9 cellular contexts compared by ENCODE assay signal in genomic region chrX:13937370-13938052, GRCh38.
DNase-seq lines count a peak whose midpoint lies in the region; ATAC-seq, FAIRE-seq and TF ChIP-seq lines count a peak whose summit lies in the region.
"Had no signal": no experiment of that assay in that cellular context is flagged by ENCODE, and none has a peak within 500 bp of the region (broad histone marks: within the 10 kb centered on the region; RNA-seq: fewer than 3 reads in every experiment).

No MANE protein-coding gene starts in this region.

- no peak overlapping the region for H3K56ac ChIP-seq in IMR-90 (ENCODE audit: extremely low read depth, insufficient read depth, low read length)

- H3K27ac ChIP-seq in C4-2B (peak overlapping the region; percentile 59), IMR-90 (ENCODE audit: insufficient read depth, low read length) (no peak overlapping the region), right lobe of liver (no peak overlapping the region), tibial artery (no peak overlapping the region)

- no peak overlapping the region for H3K18ac ChIP-seq in IMR-90 (ENCODE audit: low read depth, low read length)

- no peak overlapping the region for H2BK5ac ChIP-seq in IMR-90 (ENCODE audit: low read depth, low read length, poor library complexity, severe bottlenecking)

- peak overlapping the region; percentile 67 for H3K4me2 ChIP-seq in IMR-90 (ENCODE audit: low read depth, low read length)

- TF ChIP-seq RAD21 in IMR-90 (IDR thresholded peaks at IDR 0.05; ENCODE audit: low read length): no peak

- in situ Hi-C loops in IMR-90 (cut with MboI; ENCODE audit: low sequenced_read_pairs): no loop called here

- CTCF ChIA-PET in IMR-90 (lab: Yijun Ruan, JAX): no interaction called here

- TF ChIP-seq CTCF in C4-2B (conservative IDR thresholded peaks at IDR 0.05) (no peak), IMR-90 (conservative IDR thresholded peaks at IDR 0.05; ENCODE audit: low read depth, low read length) (no peak), bronchial epithelial cell (IDR thresholded peaks at IDR 0.05; ENCODE audit: insufficient read depth, low read length, severe bottlenecking) (no peak), right lobe of liver (IDR thresholded peaks at IDR 0.05) (no peak), tibial artery (IDR thresholded peaks at IDR 0.05) (no peak)

- H4K5ac ChIP-seq in IMR-90 (ENCODE audit: low read depth, low read length): no peak overlapping the region

- no peak overlapping the region for H2BK20ac ChIP-seq in IMR-90 (ENCODE audit: low read depth, low read length)

- H3K4me3 ChIP-seq in IMR-90 (ENCODE audit: insufficient read depth, low read depth, low read length): peak overlapping the region; percentile 35
- peak overlapping the region; percentile 35 for H3K4me3 ChIP-seq in bronchial epithelial cell (ENCODE audit: low read depth, low read length)
- peak overlapping the region; percentile 28 to 41 (median 29) for H3K4me3 ChIP-seq in right lobe of liver
- peak overlapping the region; percentile 50 to 60 for H3K4me3 ChIP-seq in tibial artery
- H3K4me3 ChIP-seq: K562 had no signal

- intact Hi-C loops in IMR-90 (cut with micrococcal nuclease): no loop called here
- intact Hi-C loops in right lobe of liver (cut with DNase I): no loop called here
- intact Hi-C loops in tibial artery (cut with DNase I; ENCODE audit: low total_unique reads): no loop called here

- POLR2A ChIA-PET in IMR-90 (lab: Charles Lee; ENCODE audit: unreplicated experiment): no interaction called here

- no peak overlapping the region for H3K9ac ChIP-seq in IMR-90 (ENCODE audit: low read depth, low read length)

- H3K4me1 ChIP-seq in IMR-90 (ENCODE audit: control insufficient read depth, insufficient read depth, low read length) (0 out of 2 replicates have a peak, but pooled peaks cover 2% of the 10 kb centered on the region), right lobe of liver (no peaks in the 10 kb centered on the region), tibial artery (peaks cover 0 to 17% (median 8%) of the 10 kb centered on the region in 4 donors)

- H2BK15ac ChIP-seq in IMR-90 (ENCODE audit: low read depth, low read length): no peak overlapping the region

- peak overlapping the region; percentile 77 for H2AFZ ChIP-seq in IMR-90 (replicated peaks; ENCODE audit: low read length, poor library complexity)

- H3K4ac ChIP-seq in IMR-90 (ENCODE audit: low read depth, low read length): no peak overlapping the region

- H4K91ac ChIP-seq in IMR-90 (ENCODE audit: insufficient read depth, low read depth, low read length): no peak overlapping the region

- TF ChIP-seq POLR2A in IMR-90 (IDR thresholded peaks at IDR 0.05; ENCODE audit: low read depth, low read length) (no peak), right lobe of liver (IDR thresholded peaks at IDR 0.05) (no peak)

- no CpG with 5 or more reads among the region's 27 CpGs for WGBS in IMR-90 (ENCODE audit: extremely low coverage in 2 of 2, insufficient read length in 1 of 2), 2 experiments
- 2% methylated on average over 10 of the region's 27 CpGs for WGBS in right lobe of liver (ENCODE audit: insufficient coverage, low coverage, low lambda C conversion rate, missing lambda C conversion rate)

- H4K20me1 ChIP-seq in IMR-90 (ENCODE audit: insufficient read depth, low read length): no peaks in the 10 kb centered on the region

- no peaks in the 10 kb centered on the region for H3K36me3 ChIP-seq in IMR-90 (ENCODE audit: control insufficient read depth, insufficient read depth, low read length)
- H3K36me3 ChIP-seq in bronchial epithelial cell (ENCODE audit: control insufficient read depth, insufficient read depth, low read length): no peaks in the 10 kb centered on the region
- H3K36me3 ChIP-seq in right lobe of liver: no peaks in the 10 kb centered on the region
- no peaks in the 10 kb centered on the region for H3K36me3 ChIP-seq in tibial artery

- peak; percentile 53 for DNase-seq in IMR-90
- DNase-seq in bronchial epithelial cell (ENCODE audit: low read depth): no peak
- DNase-seq in right lobe of liver: no peak
- peak in 1 of 2 donors; percentile 60 for DNase-seq in tibial artery
- no peak for DNase-seq in NCI-H187 (lab: John Stamatoyannopoulos, UW)
- no peak for DNase-seq in activated CD8-positive, alpha-beta memory T cell treated with anti-CD3 and anti-CD28 coated beads, Interleukin-2, amount 50 U/mL, for 48 hours

- no TSS peak for BruUV-seq in IMR-90 (replicated peaks; lab: Mats Ljungman, UMichigan)

- dilution Hi-C loops in IMR-90 (cut with HindIII; ENCODE audit: low sequenced_read_pairs, unreplicated experiment): no loop called here

- no peaks in the 10 kb centered on the region for H3K9me1 ChIP-seq in IMR-90 (ENCODE audit: insufficient read depth, low read length)

- no peak overlapping the region for H2BK120ac ChIP-seq in IMR-90 (ENCODE audit: low read depth, low read length)

- H2AK9ac ChIP-seq in IMR-90 (replicated peaks; ENCODE audit: low read depth, low read length, poor library complexity): no peak overlapping the region

- no peak overlapping the region for H3K23ac ChIP-seq in IMR-90 (ENCODE audit: low read depth, low read length)

- H2AK5ac ChIP-seq in IMR-90 (ENCODE audit: low read depth, low read length): no peak overlapping the region

- peak; percentile 35; the same call in 1 of the 2 replicates for ATAC-seq in IMR-90 (ENCODE audit: low read depth)
- ATAC-seq in right lobe of liver: peak in 1 of 4 donors; percentile 25
- ATAC-seq in HG03460 (IDR thresholded peaks at IDR 0.05; ENCODE audit: unreplicated experiment): no peak
- ATAC-seq: K562 had no signal

- no peaks in the 10 kb centered on the region for H3K79me1 ChIP-seq in IMR-90 (ENCODE audit: low read depth in 1 of 2, low read length in 2 of 2)

- H4K8ac ChIP-seq in IMR-90 (ENCODE audit: low read depth in 2 of 2, low read length in 2 of 2): no peak overlapping the region

- no peak for FAIRE-seq in bronchial epithelial cell (lab: Jason Lieb, UNC)
- FAIRE-seq: K562 had no signal

- H3K27me3 ChIP-seq in IMR-90 (ENCODE audit: control insufficient read depth, insufficient read depth, low read length): peaks cover 42% of the 10 kb centered on the region
- peaks cover 3% of the 10 kb centered on the region for H3K27me3 ChIP-seq in bronchial epithelial cell (ENCODE audit: control insufficient read depth, insufficient read depth, low read length)
- H3K27me3 ChIP-seq in right lobe of liver: peaks cover 0 to 29% of the 10 kb centered on the region in 2 donors
- peaks cover 0 to 6% of the 10 kb centered on the region in 2 donors for H3K27me3 ChIP-seq in tibial artery

- H3K9me3 ChIP-seq in IMR-90 (ENCODE audit: control insufficient read depth, insufficient read depth, low read length) (no peaks in the 10 kb centered on the region), right lobe of liver (no peaks in the 10 kb centered on the region), tibial artery (no peaks in the 10 kb centered on the region)

- no peak overlapping the region for H3K14ac ChIP-seq in IMR-90 (replicated peaks; ENCODE audit: low read depth, low read length)

TF ChIP-seq in IMR-90, 13 proteins besides CTCF, POLR2A, EP300 and RAD21:
- TF ChIP-seq RFX5 (IDR thresholded peaks at IDR 0.05; ENCODE audit: low read depth, low read length) (no peak), MAZ (IDR thresholded peaks at IDR 0.05; ENCODE audit: borderline replicate concordance, low read depth, low read length) (no peak), NFE2L2 (IDR thresholded peaks at IDR 0.05; ENCODE audit: low read depth, low read length) (no peak), USF2 (IDR thresholded peaks at IDR 0.05; ENCODE audit: low read depth, low read length) (no peak), CHD1 (IDR thresholded peaks at IDR 0.05; ENCODE audit: low read depth, low read length) (no peak), MAFK (IDR thresholded peaks at IDR 0.05; ENCODE audit: low read depth, low read length) (peak; percentile 37)
TF ChIP-seq in IMR-90: peak in this region for 1.
